19 cellular contexts compared by ENCODE assay signal in genomic region chr6:124099520-124099919, GRCh38.
"Had no signal": no experiment of that assay in that cellular context is flagged by ENCODE, and none has a peak within 500 bp of the region (broad histone marks: within the 10 kb centered on the region; RNA-seq: fewer than 3 reads in every experiment).

No MANE protein-coding gene starts in this region.

- H3K27me3 ChIP-seq: SJSA1 had no signal

- H3K9me3 ChIP-seq: SJSA1 had no signal

- DNase-seq: activated CD4-positive, alpha-beta T cell treated with anti-CD3 and anti-CD28 coated beads for 48 hours; activated CD4-positive, alpha-beta T cell treated with anti-CD3 and anti-CD28 coated beads, Interleukin-2, amount 50 U/mL, for 4 hours; activated CD4-positive, CD25-positive, alpha-beta regulatory T cell treated with anti-CD3 and anti-CD28 coated beads, Interleukin-2, amount 50 U/mL, for 72 hours; activated CD8-positive, alpha-beta memory T cell treated with anti-CD3 and anti-CD28 coated beads, Interleukin-2, amount 10 ng/mL, durations not matched to agents 7 days and 5 days; activated effector memory CD4-positive, alpha-beta T cell treated with Interleukin-2 at 50 U/mL for 16 hours; activated naive CD4-positive, alpha-beta T cell treated with Interleukin-2 at 50 U/mL for 16 hours; activated T-cell treated with anti-CD3 and anti-CD28 coated beads, Interleukin-2, amount 50 U/mL, for 24 hours; amygdala; cerebellar nuclear complex; Karpas-422; MM.1S; NCI-H1105 treated with DMSO at 0.1 percent for 48 hours; NCI-H1436 treated with DMSO at 0.1 percent for 48 hours; NCI-H187; NCI-H2081; NCI-H510A treated with DMSO at 0.1 percent for 48 hours; PC-3; SHP77 had no signal

- H3K36me3 ChIP-seq: SJSA1 had no signal

- H3K4me3 ChIP-seq: SJSA1 had no signal

- H3K4me1 ChIP-seq: SJSA1 had no signal

- H3K27ac ChIP-seq: SJSA1 had no signal
